ENCODE assay signal across 10 cellular contexts in genomic region chr9:96852676-96853075, GRCh38. TPM values are rescaled to one million over a fixed set of nuclear protein-coding genes. Genes with fewer than 3 reads are reported as not detected.
DNase-seq lines count a peak whose midpoint lies in the region; ATAC-seq, FAIRE-seq and TF ChIP-seq lines count a peak whose summit lies in the region.
"Had no signal": no experiment of that assay in that cellular context is flagged by ENCODE, and none has a peak within 500 bp of the region (broad histone marks: within the 10 kb centered on the region; RNA-seq: fewer than 3 reads in every experiment).

No MANE protein-coding gene starts in this region.

- H3K4me1 ChIP-seq in A549 (no peaks in the 10 kb centered on the region; the same call in 2 of the 3 replicates), lower lobe of right lung (peaks cover 29% of the 10 kb centered on the region), uterus (peaks cover 0 to 11% of the 10 kb centered on the region in 2 donors)

- FAIRE-seq in A549 (lab: Jason Lieb, UNC): no peak
- FAIRE-seq in H54 (lab: Jason Lieb, UNC): peak; percentile 80
- FAIRE-seq: H1 had no signal

- H3K27ac Mint-ChIP-seq in activated T-helper 17 cell treated with anti-CD3 and anti-CD28 coated beads, Interleukin-2, amount 50 U/mL, for 72 hours: peak overlapping the region; percentile 95

- H3K9me3 ChIP-seq in A549 (peaks cover 28% of the 10 kb centered on the region), lower lobe of right lung (no peaks in the 10 kb centered on the region), uterus (no peaks in the 10 kb centered on the region)

- DNase-seq in A549 (ENCODE audit: low read depth in 1 of 2, low spot score in 1 of 2) (no peak), H54 (ENCODE audit: insufficient read length, low spot score) (no peak), lower lobe of right lung (no peak), uterus (no peak), amygdala (lab: John Stamatoyannopoulos, UW) (no peak)
- no peak for DNase-seq in stimulated activated CD4-positive, alpha-beta T cell treated with anti-CD3 and anti-CD28 coated beads, Interleukin-2, amount 100 ng/mL, for 24 hours
- DNase-seq in effector CD4-positive, alpha-beta T cell: no peak
- DNase-seq: NCI-H146 had no signal

- CTCF ChIA-PET in A549 (lab: Yijun Ruan, JAX): interaction anchor here (10.4 kb wide), 1 partner anchor 19 kb away, joined by 91 read pairs; no protein-coding TSS in a partner anchor

- no peak for TF ChIP-seq EP300 in A549 (IDR thresholded peaks at IDR 0.05)

- H3K36me3 ChIP-seq in lower lobe of right lung: no peaks in the 10 kb centered on the region
- no peaks in the 10 kb centered on the region for H3K36me3 ChIP-seq in uterus

- H3K4me1 Mint-ChIP-seq in activated T-helper 17 cell treated with anti-CD3 and anti-CD28 coated beads, Interleukin-2, amount 50 U/mL, for 72 hours: peaks cover 22% of the 10 kb centered on the region

- no peak for TF ChIP-seq CTCF in A549 (IDR thresholded peaks at IDR 0.05)
- TF ChIP-seq CTCF in lower lobe of right lung (IDR thresholded peaks at IDR 0.05): no peak
- no peak for TF ChIP-seq CTCF in uterus (IDR thresholded peaks at IDR 0.05)

- POLR2A ChIA-PET in A549 (lab: Yijun Ruan, JAX): no interaction called here

- H3K27me3 Mint-ChIP-seq in activated T-helper 17 cell treated with anti-CD3 and anti-CD28 coated beads, Interleukin-2, amount 50 U/mL, for 72 hours: peaks cover 4% of the 10 kb centered on the region

- no peak for TF ChIP-seq RAD21 in A549 (conservative IDR thresholded peaks at IDR 0.05 in 1 of 2, IDR thresholded peaks at IDR 0.05 in 1 of 2)

- intact Hi-C loops in lower lobe of right lung (cut with DNase I) (no loop called here), uterus (cut with DNase I; ENCODE audit: low total_unique reads) (no loop called here)

- TF ChIP-seq POLR2A in A549 (IDR thresholded peaks at IDR 0.05; ENCODE audit: low read length): no peak
- TF ChIP-seq POLR2A in H54 (IDR thresholded peaks at IDR 0.05; ENCODE audit: low read depth, low read length): no peak
- TF ChIP-seq POLR2A in uterus (IDR thresholded peaks at IDR 0.05): no peak

- WGBS in A549 (ENCODE audit: missing lambda C conversion rate): 88% methylated on average over 4 of the region's 4 CpGs

- H3K4me3 Mint-ChIP-seq in activated T-helper 17 cell treated with anti-CD3 and anti-CD28 coated beads, Interleukin-2, amount 50 U/mL, for 72 hours: peak overlapping the region; percentile 90

- ATAC-seq in A549: no peak
- no peak for ATAC-seq in activated T-helper 17 cell treated with anti-CD3 and anti-CD28 coated beads, Interleukin-2, amount 50 U/mL, for 72 hours (replicated peaks)
- no peak for ATAC-seq in lower lobe of right lung

- H3K4me3 ChIP-seq in A549 (no peak overlapping the region), lower lobe of right lung (peak overlapping the region; percentile 81), uterus (peak overlapping the region in 1 of 2 donors; percentile 84)

- H3K4me2 ChIP-seq in A549: peak overlapping the region; percentile 82

- H3K36me3 Mint-ChIP-seq in activated T-helper 17 cell treated with anti-CD3 and anti-CD28 coated beads, Interleukin-2, amount 50 U/mL, for 72 hours (ENCODE audit: low read depth): peaks cover 31% of the 10 kb centered on the region

- H3K27ac ChIP-seq in A549 (no peak overlapping the region), lower lobe of right lung (no peak overlapping the region), uterus (no peak overlapping the region)

- no peaks in the 10 kb centered on the region for H3K27me3 ChIP-seq in lower lobe of right lung (ENCODE audit: low read depth)
- no peaks in the 10 kb centered on the region for H3K27me3 ChIP-seq in uterus

- no peaks in the 10 kb centered on the region for H3K9me3 Mint-ChIP-seq in activated T-helper 17 cell treated with anti-CD3 and anti-CD28 coated beads, Interleukin-2, amount 50 U/mL, for 72 hours

TF ChIP-seq in A549, 52 proteins besides CTCF, POLR2A, EP300 and RAD21:
- TF ChIP-seq CBX2 (IDR thresholded peaks at IDR 0.05; ENCODE audit: borderline replicate concordance, low read depth) (no peak), TFCP2L1 (CRISPR knock-in tag; IDR thresholded peaks at IDR 0.05) (no peak), BHLHE40 (IDR thresholded peaks at IDR 0.05; ENCODE audit: low read depth, low read length) (no peak), HDAC2 (IDR thresholded peaks at IDR 0.05) (no peak), REST (IDR thresholded peaks at IDR 0.05) (no peak), KDM1A (IDR thresholded peaks at IDR 0.05; ENCODE audit: low read depth) (no peak), FOSB (CRISPR knock-in tag; IDR thresholded peaks at IDR 0.05) (no peak), USF2 (IDR thresholded peaks at IDR 0.05) (no peak), RNF2 (IDR thresholded peaks at IDR 0.05; ENCODE audit: borderline replicate concordance, low read depth) (no peak), EHMT2 (IDR thresholded peaks at IDR 0.05; ENCODE audit: low read depth) (no peak)

RNA-seq across cellular contexts. Expression of gene ZNF782, which starts 1.6 kb away (rescaled TPM):
- polyA plus RNA-seq in A549 (2011; rRNA removed) (2.1 and 2.7 TPM in 2 replicates), A549 (2017; fragmentation: RNase III; extraction: RNeasy Plus Mini Kit Qiagen cat#74134 plus additional on column Dnase treatment) (1.9 to 2.2 TPM (median 2.1 TPM) in 3 replicates)
- polyA plus RNA-seq in A549 (2012; cell fraction: cytosol; rRNA removed): 0.65 and 0.82 TPM in 2 replicates
- polyA plus RNA-seq in A549 (2012; cell fraction: nucleus; rRNA removed): 0.82 and 1.3 TPM in 2 replicates
- polyA minus RNA-seq in A549 (2011; rRNA and poly(A)+ RNA removed): 4.2 and 4.5 TPM in 2 replicates
- 1 to 10 TPM; 5.6 to 5.7 TPM for total RNA-seq in activated T-helper 17 cell treated with anti-CD3 and anti-CD28 coated beads, Interleukin-2, amount 50 U/mL, for 72 hours
- total RNA-seq in lower lobe of right lung (6.4 TPM), uterus (10 to 100 TPM in 3 of 4 donors, 1 to 10 TPM in 1; 9.2 to 25.9 (median 19.1) TPM)
